ENCODE assay signal across 1 cellular context in the genomic region with DNA sequence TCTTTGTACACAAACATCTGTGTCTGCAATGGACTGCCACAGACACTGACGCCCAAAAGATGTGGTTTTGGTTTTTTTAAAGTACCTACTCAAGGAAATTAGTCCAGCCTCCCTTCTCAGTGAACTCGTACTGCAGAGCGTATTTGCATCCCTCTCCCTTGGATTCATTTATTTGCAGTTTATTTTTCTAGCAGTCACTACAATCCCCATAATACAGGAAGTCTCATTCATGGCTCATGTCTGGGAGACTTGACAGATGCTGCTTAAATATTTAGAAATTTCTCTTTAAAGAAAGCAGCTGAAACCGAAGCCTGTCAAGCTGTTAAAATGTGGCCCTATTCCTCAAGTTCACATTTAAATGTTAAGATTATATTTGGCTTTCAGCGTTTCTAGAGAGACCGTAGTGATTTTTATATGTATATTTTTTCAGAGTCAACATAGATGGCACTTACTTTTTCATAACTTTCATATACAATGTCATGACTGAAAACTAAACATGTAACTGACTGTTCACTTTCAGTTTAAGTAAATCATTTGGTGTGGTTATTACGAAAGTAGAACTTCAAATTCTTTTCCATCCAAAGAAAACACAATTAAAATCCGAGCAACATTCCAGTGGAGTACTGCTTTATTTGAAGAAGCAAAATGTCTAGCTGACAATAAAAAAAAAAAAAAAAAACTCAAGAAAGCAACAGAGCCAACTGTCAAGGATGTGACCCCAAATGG.
A peak's percentile ranks its signal among the peaks of the same experiment; 100 is the strongest.
TF ChIP-seq lines count a peak whose summit lies in the region.

No MANE protein-coding gene starts in this region.

TF ChIP-seq in GM12878, 131 proteins besides CTCF, POLR2A, EP300 and RAD21 (continued from another document):
- TF ChIP-seq, protein P1, sequence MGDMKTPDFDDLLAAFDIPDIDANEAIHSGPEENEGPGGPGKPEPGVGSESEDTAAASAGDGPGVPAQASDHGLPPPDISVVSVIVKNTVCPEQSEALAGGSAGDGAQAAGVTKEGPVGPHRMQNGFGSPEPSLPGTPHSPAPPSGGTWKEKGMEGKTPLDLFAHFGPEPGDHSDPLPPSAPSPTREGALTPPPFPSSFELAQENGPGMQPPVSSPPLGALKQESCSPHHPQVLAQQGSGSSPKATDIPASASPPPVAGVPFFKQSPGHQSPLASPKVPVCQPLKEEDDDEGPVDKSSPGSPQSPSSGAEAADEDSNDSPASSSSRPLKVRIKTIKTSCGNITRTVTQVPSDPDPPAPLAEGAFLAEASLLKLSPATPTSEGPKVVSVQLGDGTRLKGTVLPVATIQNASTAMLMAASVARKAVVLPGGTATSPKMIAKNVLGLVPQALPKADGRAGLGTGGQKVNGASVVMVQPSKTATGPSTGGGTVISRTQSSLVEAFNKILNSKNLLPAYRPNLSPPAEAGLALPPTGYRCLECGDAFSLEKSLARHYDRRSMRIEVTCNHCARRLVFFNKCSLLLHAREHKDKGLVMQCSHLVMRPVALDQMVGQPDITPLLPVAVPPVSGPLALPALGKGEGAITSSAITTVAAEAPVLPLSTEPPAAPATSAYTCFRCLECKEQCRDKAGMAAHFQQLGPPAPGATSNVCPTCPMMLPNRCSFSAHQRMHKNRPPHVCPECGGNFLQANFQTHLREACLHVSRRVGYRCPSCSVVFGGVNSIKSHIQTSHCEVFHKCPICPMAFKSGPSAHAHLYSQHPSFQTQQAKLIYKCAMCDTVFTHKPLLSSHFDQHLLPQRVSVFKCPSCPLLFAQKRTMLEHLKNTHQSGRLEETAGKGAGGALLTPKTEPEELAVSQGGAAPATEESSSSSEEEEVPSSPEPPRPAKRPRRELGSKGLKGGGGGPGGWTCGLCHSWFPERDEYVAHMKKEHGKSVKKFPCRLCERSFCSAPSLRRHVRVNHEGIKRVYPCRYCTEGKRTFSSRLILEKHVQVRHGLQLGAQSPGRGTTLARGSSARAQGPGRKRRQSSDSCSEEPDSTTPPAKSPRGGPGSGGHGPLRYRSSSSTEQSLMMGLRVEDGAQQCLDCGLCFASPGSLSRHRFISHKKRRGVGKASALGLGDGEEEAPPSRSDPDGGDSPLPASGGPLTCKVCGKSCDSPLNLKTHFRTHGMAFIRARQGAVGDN (IDR thresholded peaks at IDR 0.05), result no peak
- TF ChIP-seq POLR2AphosphoS2 (IDR thresholded peaks at IDR 0.05; ENCODE audit: low read depth, low read length) (no peak), CREB1 (IDR thresholded peaks at IDR 0.05; ENCODE audit: low read depth) (no peak), NR2C2 (IDR thresholded peaks at IDR 0.05; ENCODE audit: borderline replicate concordance, control insufficient read depth, insufficient read length, low read depth) (no peak), FOXM1 (IDR thresholded peaks at IDR 0.05; ENCODE audit: low read depth, low read length) (no peak), STAT3 (IDR thresholded peaks at IDR 0.05; ENCODE audit: low read depth, low read length) (no peak), MTA2 (IDR thresholded peaks at IDR 0.05; ENCODE audit: low read depth) (peak; percentile 25; the same call in 1 of the 2 replicates), RCOR1 (conservative IDR thresholded peaks at IDR 0.05; ENCODE audit: low read depth, low read length) (no peak), EGR1 (IDR thresholded peaks at IDR 0.05; ENCODE audit: borderline replicate concordance in 1 of 2, low read depth in 2 of 2, low read length in 2 of 2) (no peak), LARP7 (IDR thresholded peaks at IDR 0.05) (no peak), PAX5 (IDR thresholded peaks at IDR 0.05; ENCODE audit: borderline replicate concordance, low read depth, low read length) (no peak), ZNF207 (IDR thresholded peaks at IDR 0.05; ENCODE audit: borderline replicate concordance) (no peak), IKZF2 (IDR thresholded peaks at IDR 0.05) (peak in 1 of 2 experiments; percentile 31; a peak in 1 of 4 replicates), MEF2A (IDR thresholded peaks at IDR 0.05; ENCODE audit: insufficient read depth, low read depth, low read length) (no peak), RFX5 (IDR thresholded peaks at IDR 0.05; ENCODE audit: low read depth, low read length) (no peak)
- TF ChIP-seq, protein P2, sequence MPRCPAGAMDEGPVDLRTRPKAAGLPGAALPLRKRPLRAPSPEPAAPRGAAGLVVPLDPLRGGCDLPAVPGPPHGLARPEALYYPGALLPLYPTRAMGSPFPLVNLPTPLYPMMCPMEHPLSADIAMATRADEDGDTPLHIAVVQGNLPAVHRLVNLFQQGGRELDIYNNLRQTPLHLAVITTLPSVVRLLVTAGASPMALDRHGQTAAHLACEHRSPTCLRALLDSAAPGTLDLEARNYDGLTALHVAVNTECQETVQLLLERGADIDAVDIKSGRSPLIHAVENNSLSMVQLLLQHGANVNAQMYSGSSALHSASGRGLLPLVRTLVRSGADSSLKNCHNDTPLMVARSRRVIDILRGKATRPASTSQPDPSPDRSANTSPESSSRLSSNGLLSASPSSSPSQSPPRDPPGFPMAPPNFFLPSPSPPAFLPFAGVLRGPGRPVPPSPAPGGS (IDR thresholded peaks at IDR 0.05; ENCODE audit: borderline replicate concordance, insufficient read depth, low read depth, low read length, poor library complexity, severe bottlenecking), result no peak
- TF ChIP-seq, protein P3, sequence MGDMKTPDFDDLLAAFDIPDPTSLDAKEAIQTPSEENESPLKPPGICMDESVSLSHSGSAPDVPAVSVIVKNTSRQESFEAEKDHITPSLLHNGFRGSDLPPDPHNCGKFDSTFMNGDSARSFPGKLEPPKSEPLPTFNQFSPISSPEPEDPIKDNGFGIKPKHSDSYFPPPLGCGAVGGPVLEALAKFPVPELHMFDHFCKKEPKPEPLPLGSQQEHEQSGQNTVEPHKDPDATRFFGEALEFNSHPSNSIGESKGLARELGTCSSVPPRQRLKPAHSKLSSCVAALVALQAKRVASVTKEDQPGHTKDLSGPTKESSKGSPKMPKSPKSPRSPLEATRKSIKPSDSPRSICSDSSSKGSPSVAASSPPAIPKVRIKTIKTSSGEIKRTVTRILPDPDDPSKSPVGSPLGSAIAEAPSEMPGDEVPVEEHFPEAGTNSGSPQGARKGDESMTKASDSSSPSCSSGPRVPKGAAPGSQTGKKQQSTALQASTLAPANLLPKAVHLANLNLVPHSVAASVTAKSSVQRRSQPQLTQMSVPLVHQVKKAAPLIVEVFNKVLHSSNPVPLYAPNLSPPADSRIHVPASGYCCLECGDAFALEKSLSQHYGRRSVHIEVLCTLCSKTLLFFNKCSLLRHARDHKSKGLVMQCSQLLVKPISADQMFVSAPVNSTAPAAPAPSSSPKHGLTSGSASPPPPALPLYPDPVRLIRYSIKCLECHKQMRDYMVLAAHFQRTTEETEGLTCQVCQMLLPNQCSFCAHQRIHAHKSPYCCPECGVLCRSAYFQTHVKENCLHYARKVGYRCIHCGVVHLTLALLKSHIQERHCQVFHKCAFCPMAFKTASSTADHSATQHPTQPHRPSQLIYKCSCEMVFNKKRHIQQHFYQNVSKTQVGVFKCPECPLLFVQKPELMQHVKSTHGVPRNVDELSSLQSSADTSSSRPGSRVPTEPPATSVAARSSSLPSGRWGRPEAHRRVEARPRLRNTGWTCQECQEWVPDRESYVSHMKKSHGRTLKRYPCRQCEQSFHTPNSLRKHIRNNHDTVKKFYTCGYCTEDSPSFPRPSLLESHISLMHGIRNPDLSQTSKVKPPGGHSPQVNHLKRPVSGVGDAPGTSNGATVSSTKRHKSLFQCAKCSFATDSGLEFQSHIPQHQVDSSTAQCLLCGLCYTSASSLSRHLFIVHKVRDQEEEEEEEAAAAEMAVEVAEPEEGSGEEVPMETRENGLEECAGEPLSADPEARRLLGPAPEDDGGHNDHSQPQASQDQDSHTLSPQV (IDR thresholded peaks at IDR 0.05), result no peak
- TF ChIP-seq, protein P4, sequence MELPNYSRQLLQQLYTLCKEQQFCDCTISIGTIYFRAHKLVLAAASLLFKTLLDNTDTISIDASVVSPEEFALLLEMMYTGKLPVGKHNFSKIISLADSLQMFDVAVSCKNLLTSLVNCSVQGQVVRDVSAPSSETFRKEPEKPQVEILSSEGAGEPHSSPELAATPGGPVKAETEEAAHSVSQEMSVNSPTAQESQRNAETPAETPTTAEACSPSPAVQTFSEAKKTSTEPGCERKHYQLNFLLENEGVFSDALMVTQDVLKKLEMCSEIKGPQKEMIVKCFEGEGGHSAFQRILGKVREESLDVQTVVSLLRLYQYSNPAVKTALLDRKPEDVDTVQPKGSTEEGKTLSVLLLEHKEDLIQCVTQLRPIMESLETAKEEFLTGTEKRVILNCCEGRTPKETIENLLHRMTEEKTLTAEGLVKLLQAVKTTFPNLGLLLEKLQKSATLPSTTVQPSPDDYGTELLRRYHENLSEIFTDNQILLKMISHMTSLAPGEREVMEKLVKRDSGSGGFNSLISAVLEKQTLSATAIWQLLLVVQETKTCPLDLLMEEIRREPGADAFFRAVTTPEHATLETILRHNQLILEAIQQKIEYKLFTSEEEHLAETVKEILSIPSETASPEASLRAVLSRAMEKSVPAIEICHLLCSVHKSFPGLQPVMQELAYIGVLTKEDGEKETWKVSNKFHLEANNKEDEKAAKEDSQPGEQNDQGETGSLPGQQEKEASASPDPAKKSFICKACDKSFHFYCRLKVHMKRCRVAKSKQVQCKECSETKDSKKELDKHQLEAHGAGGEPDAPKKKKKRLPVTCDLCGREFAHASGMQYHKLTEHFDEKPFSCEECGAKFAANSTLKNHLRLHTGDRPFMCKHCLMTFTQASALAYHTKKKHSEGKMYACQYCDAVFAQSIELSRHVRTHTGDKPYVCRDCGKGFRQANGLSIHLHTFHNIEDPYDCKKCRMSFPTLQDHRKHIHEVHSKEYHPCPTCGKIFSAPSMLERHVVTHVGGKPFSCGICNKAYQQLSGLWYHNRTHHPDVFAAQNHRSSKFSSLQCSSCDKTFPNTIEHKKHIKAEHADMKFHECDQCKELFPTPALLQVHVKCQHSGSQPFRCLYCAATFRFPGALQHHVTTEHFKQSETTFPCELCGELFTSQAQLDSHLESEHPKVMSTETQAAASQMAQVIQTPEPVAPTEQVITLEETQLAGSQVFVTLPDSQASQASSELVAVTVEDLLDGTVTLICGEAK (IDR thresholded peaks at IDR 0.05; ENCODE audit: borderline replicate concordance), result 0 out of 2 replicates have a peak, but pooled peaks have one; percentile 47
- TF ChIP-seq, protein P5, sequence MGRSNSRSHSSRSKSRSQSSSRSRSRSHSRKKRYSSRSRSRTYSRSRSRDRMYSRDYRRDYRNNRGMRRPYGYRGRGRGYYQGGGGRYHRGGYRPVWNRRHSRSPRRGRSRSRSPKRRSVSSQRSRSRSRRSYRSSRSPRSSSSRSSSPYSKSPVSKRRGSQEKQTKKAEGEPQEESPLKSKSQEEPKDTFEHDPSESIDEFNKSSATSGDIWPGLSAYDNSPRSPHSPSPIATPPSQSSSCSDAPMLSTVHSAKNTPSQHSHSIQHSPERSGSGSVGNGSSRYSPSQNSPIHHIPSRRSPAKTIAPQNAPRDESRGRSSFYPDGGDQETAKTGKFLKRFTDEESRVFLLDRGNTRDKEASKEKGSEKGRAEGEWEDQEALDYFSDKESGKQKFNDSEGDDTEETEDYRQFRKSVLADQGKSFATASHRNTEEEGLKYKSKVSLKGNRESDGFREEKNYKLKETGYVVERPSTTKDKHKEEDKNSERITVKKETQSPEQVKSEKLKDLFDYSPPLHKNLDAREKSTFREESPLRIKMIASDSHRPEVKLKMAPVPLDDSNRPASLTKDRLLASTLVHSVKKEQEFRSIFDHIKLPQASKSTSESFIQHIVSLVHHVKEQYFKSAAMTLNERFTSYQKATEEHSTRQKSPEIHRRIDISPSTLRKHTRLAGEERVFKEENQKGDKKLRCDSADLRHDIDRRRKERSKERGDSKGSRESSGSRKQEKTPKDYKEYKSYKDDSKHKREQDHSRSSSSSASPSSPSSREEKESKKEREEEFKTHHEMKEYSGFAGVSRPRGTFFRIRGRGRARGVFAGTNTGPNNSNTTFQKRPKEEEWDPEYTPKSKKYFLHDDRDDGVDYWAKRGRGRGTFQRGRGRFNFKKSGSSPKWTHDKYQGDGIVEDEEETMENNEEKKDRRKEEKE (IDR thresholded peaks at IDR 0.05), result no peak
- TF ChIP-seq, protein P6, sequence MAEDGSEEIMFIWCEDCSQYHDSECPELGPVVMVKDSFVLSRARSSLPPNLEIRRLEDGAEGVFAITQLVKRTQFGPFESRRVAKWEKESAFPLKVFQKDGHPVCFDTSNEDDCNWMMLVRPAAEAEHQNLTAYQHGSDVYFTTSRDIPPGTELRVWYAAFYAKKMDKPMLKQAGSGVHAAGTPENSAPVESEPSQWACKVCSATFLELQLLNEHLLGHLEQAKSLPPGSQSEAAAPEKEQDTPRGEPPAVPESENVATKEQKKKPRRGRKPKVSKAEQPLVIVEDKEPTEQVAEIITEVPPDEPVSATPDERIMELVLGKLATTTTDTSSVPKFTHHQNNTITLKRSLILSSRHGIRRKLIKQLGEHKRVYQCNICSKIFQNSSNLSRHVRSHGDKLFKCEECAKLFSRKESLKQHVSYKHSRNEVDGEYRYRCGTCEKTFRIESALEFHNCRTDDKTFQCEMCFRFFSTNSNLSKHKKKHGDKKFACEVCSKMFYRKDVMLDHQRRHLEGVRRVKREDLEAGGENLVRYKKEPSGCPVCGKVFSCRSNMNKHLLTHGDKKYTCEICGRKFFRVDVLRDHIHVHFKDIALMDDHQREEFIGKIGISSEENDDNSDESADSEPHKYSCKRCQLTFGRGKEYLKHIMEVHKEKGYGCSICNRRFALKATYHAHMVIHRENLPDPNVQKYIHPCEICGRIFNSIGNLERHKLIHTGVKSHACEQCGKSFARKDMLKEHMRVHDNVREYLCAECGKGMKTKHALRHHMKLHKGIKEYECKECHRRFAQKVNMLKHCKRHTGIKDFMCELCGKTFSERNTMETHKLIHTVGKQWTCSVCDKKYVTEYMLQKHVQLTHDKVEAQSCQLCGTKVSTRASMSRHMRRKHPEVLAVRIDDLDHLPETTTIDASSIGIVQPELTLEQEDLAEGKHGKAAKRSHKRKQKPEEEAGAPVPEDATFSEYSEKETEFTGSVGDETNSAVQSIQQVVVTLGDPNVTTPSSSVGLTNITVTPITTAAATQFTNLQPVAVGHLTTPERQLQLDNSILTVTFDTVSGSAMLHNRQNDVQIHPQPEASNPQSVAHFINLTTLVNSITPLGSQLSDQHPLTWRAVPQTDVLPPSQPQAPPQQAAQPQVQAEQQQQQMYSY (CRISPR knock-in tag; IDR thresholded peaks at IDR 0.05), result no peak
